In genomic region chrX:30895331-30895730, GRCh38 we compare ENCODE assay signal across 16 cellular contexts.
"Had no signal": no experiment of that assay in that cellular context is flagged by ENCODE, and none has a peak within 500 bp of the region (broad histone marks: within the 10 kb centered on the region; RNA-seq: fewer than 3 reads in every experiment).

No MANE protein-coding gene starts in this region.

- H3K27me3 ChIP-seq: body of pancreas had no signal

- H3K27ac ChIP-seq: body of pancreas, heart right ventricle, thoracic aorta had no signal

- DNase-seq: activated CD4-positive, alpha-beta memory T cell treated with anti-CD3 and anti-CD28 coated beads for 36 hours; activated CD4-positive, alpha-beta T cell treated with anti-CD3 and anti-CD28 coated beads for 48 hours; activated naive CD4-positive, alpha-beta T cell treated with Interleukin-2 at 50 U/mL for 16 hours; activated T-cell treated with anti-CD3 and anti-CD28 coated beads, Interleukin-2, amount 50 U/mL, for 48 hours; amygdala; body of pancreas; erythroblast; foreskin fibroblast; heart right ventricle; kidney glomerular epithelial cell; left ventricle myocardium superior; midbrain; stimulated activated CD4-positive, alpha-beta T cell treated with anti-CD3 and anti-CD28 coated beads, Interleukin-4, amount 100 ng/mL, for 24 hours; stimulated activated naive CD4-positive, alpha-beta T cell treated with Interleukin-2 at 50 U/mL for 16 hours had no signal

- H3K4me3 ChIP-seq: body of pancreas, heart right ventricle, thoracic aorta had no signal

- H3K9me3 ChIP-seq: body of pancreas, heart right ventricle, thoracic aorta had no signal

- ATAC-seq: body of pancreas; heart right ventricle; left ventricle myocardium superior; natural killer cell treated with Interleukin-12 subunit alpha and Interleukin-12 subunit beta and Interleukin-15 and Interleukin-18, amount 100 ng/mL, for 72 hours had no signal

- H3K36me3 ChIP-seq: heart right ventricle, thoracic aorta had no signal

- H3K4me1 ChIP-seq: heart right ventricle had no signal
